Comparison of ENCODE assay signal across 6 cellular contexts in the genomic region with DNA sequence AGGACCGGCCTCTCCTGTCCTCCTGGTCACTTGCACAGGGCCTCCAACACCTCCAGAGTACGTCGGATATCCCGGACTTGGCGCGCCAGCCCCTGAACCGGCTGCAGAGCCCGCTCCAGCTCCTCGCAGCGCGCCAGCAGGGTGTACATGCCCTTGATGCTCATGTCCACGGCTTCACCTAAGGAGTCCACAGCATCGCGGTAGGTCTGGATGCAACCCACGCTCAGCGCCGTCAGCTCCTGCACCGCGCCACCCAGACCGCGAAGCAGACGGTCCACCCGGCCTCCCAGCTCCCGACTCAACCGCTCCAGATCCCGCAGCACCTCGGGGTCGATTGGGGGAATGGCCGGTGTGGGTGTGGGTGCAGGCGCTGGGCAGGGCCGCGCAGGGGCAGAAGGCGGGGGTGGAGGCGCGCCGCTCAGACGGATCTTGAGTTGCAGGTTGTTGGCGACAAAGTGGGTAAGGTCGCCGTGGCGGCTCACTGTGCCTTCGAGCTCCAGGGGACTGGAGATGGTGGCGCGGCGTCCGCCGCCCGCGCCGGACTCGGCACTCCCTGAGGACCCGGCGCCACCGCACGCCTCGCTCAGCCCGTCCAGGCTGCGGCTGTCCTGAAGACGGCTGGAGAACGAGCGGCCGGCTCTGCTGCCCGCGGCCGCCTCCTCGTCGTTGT. TPM values are rescaled to one million over a fixed set of nuclear protein-coding genes. Genes with fewer than 3 reads are reported as not detected.
A peak's percentile ranks its signal among the peaks of the same experiment; 100 is the strongest.
DNase-seq lines count a peak whose midpoint lies in the region; ATAC-seq and TF ChIP-seq lines count a peak whose summit lies in the region.

No MANE protein-coding gene starts in this region.

- H3K27ac ChIP-seq in CD8-positive, alpha-beta T cell (ENCODE audit: low read depth, low read length): peak overlapping the region; percentile 63
- H3K27ac ChIP-seq in SK-N-MC: no peak overlapping the region
- H3K27ac ChIP-seq in upper lobe of left lung: peak overlapping the region; percentile 97 to 99 (median 98)

- H3K36me3 ChIP-seq in CD8-positive, alpha-beta T cell (ENCODE audit: insufficient read depth, low read length): no peaks in the 10 kb centered on the region
- H3K36me3 ChIP-seq in SK-N-MC (ENCODE audit: insufficient read depth, low read length): no peaks in the 10 kb centered on the region
- H3K36me3 ChIP-seq in upper lobe of left lung: no peaks in the 10 kb centered on the region

- peak overlapping the region; percentile 94 for H3K27ac Mint-ChIP-seq in CD8-positive, alpha-beta T cell

- peak in 6 of 7 experiments; percentile 9 to 60 (median 36) for DNase-seq in CD8-positive, alpha-beta T cell
- DNase-seq in SK-N-MC (ENCODE audit: low read depth, low spot score) (no peak), left ventricle myocardium superior (peak; percentile 57), upper lobe of left lung (no peak), NCI-H1092 (lab: John Stamatoyannopoulos, UW) (no peak)

- H3K4me3 ChIP-seq in CD8-positive, alpha-beta T cell (ENCODE audit: low read depth, low read length): peak overlapping the region; percentile 98
- H3K4me3 ChIP-seq in SK-N-MC (peak overlapping the region; percentile 84), upper lobe of left lung (peak overlapping the region; percentile 65 to 80 (median 72))

- H3K4me3 Mint-ChIP-seq in CD8-positive, alpha-beta T cell: no peak overlapping the region

- H3K27me3 Mint-ChIP-seq in CD8-positive, alpha-beta T cell (ENCODE audit: low read depth): no peaks in the 10 kb centered on the region

- POLR2A ChIA-PET in CD8-positive, alpha-beta T cell (lab: Charles Lee): interaction anchor here (0.5 to 10.4 kb wide), 13 partner anchors 10 to 264 kb away, joined by 3 to 213 read pairs (median 20); partner anchors contain the start of genes ALOXE3, CTC1, PFAS and SLC25A35

- TF ChIP-seq CTCF in CD8-positive, alpha-beta T cell (IDR thresholded peaks at IDR 0.05): no peak
- no peak for TF ChIP-seq CTCF in upper lobe of left lung (IDR thresholded peaks at IDR 0.05)

- no peak for ATAC-seq in CD8-positive, alpha-beta T cell
- ATAC-seq in left ventricle myocardium superior (no peak), upper lobe of left lung (ENCODE audit: low FRiP score in 2 of 2) (no peak), HG03097 (IDR thresholded peaks at IDR 0.05; ENCODE audit: low FRiP score, unreplicated experiment) (no peak)

- intact Hi-C loops in CD8-positive, alpha-beta T cell (cut with DNase I, micrococcal nuclease): loop anchor here (1.0 to 10.0 kb wide), 2 partner anchors 21 to 196 kb away; partner anchors contain the start of genes AURKB (in 1 of the 2) and RPL26 (in 1 of the 2)
- intact Hi-C loops in left ventricle myocardium superior (cut with micrococcal nuclease): no loop called here

- no peak for TF ChIP-seq EP300 in upper lobe of left lung (IDR thresholded peaks at IDR 0.05)

- 1 to 5% methylated on average over 37 to 39 of the region's 67 CpGs for WGBS in upper lobe of left lung, 2 donors

- no peak for TF ChIP-seq POLR2A in upper lobe of left lung (IDR thresholded peaks at IDR 0.05)

- H3K4me1 ChIP-seq in CD8-positive, alpha-beta T cell (ENCODE audit: insufficient read depth, low read length): peaks cover 38% of the 10 kb centered on the region
- H3K4me1 ChIP-seq in upper lobe of left lung: peaks cover 35 to 63% (median 44%) of the 10 kb centered on the region in 4 donors

- H3K27me3 ChIP-seq in CD8-positive, alpha-beta T cell (ENCODE audit: insufficient read depth, low read length): no peaks in the 10 kb centered on the region
- H3K27me3 ChIP-seq in upper lobe of left lung: no peaks in the 10 kb centered on the region

- no peaks in the 10 kb centered on the region for H3K9me3 Mint-ChIP-seq in CD8-positive, alpha-beta T cell

- CTCF ChIA-PET in CD8-positive, alpha-beta T cell (lab: Charles Lee): interaction anchor here (1.0 to 17.5 kb wide), 13 partner anchors 8 to 129 kb away, joined by 3 to 183 read pairs (median 4); partner anchors contain the start of genes ALOXE3 and VAMP2

- no peaks in the 10 kb centered on the region for H3K9me3 ChIP-seq in CD8-positive, alpha-beta T cell (ENCODE audit: low read length)
- no peaks in the 10 kb centered on the region for H3K9me3 ChIP-seq in SK-N-MC (ENCODE audit: low read depth, low read length)
- H3K9me3 ChIP-seq in upper lobe of left lung: no peaks in the 10 kb centered on the region

- peaks cover 13% of the 10 kb centered on the region for H3K4me1 Mint-ChIP-seq in CD8-positive, alpha-beta T cell (ENCODE audit: low read depth)

- no peaks in the 10 kb centered on the region for H3K36me3 Mint-ChIP-seq in CD8-positive, alpha-beta T cell

- peak overlapping the region; percentile 67 for H3K9ac ChIP-seq in SK-N-MC (ENCODE audit: insufficient read length)

RNA-seq across cellular contexts. Expression of gene BORCS6, which starts 0.8 kb away (rescaled TPM):
- total RNA-seq in CD8-positive, alpha-beta T cell: 1 to 10 TPM; 6.1 to 6.7 TPM
- total RNA-seq in left ventricle myocardium superior (9.4 TPM), upper lobe of left lung (10 to 100 TPM in 4 of 6 donors, 1 to 10 TPM in 2; 7.3 to 12.5 (median 11.1) TPM)

RNA-seq across cellular contexts. Expression of gene TMEM107, which starts 13.0 kb away (rescaled TPM):
- 10 to 100 TPM; 19.1 to 22.7 TPM for total RNA-seq in CD8-positive, alpha-beta T cell
- total RNA-seq in left ventricle myocardium superior (5.2 TPM), upper lobe of left lung (10 to 100 TPM; 11.5 to 32.5 (median 17.3) TPM)

RNA-seq across cellular contexts. Expression of gene AURKB, which starts 21.2 kb away (rescaled TPM):
- total RNA-seq in CD8-positive, alpha-beta T cell: 1 to 10 TPM in 1 of 2 experiments, under 1 TPM in 1; 0.62 to 1.1 TPM
- total RNA-seq in left ventricle myocardium superior (0.47 TPM), upper lobe of left lung (1 to 10 TPM in 5 of 6 donors, not detected in 1; 1.8 to 8.1 (median 5.3) TPM)

RNA-seq across cellular contexts. Expression of gene VAMP2, which starts 26.4 kb away (rescaled TPM):
- total RNA-seq in CD8-positive, alpha-beta T cell: 100 to 1,000 TPM; 302 to 303 TPM
- 62.3 TPM for total RNA-seq in left ventricle myocardium superior
- 10 to 100 TPM; 27.2 to 75.8 (median 49.8) TPM for total RNA-seq in upper lobe of left lung

RNA-seq across cellular contexts. Expression of gene PER1, which starts 37.0 kb away (rescaled TPM):
- total RNA-seq in CD8-positive, alpha-beta T cell: 1,000 to 10,000 TPM; 1,922 to 1,926 TPM
- total RNA-seq in left ventricle myocardium superior (126 TPM), upper lobe of left lung (100 to 1,000 TPM; 112 to 358 (median 288) TPM)

Comparison
In these comparisons a context has a peak if more than half of its experiments do, and no peak if none do; other contexts are left out.
1. DNase-seq: peak in CD8-positive, alpha-beta T cell (6 of 7) and left ventricle myocardium superior (single experiment); none in SK-N-MC (single experiment), upper lobe of left lung (0 of 2) and NCI-H1092 (single experiment).
2. Peak in every context shown above with its lines, with median percentiles within 50 percentile points of each other: H3K4me3 ChIP-seq.